ENCODE assay signal across 15 cellular contexts in genomic region chr20:50538276-50538675, GRCh38. TPM values are rescaled to one million over a fixed set of nuclear protein-coding genes. Genes with fewer than 3 reads are reported as not detected.
A peak's percentile ranks its signal among the peaks of the same experiment; 100 is the strongest.
DNase-seq lines count a peak whose midpoint lies in the region; ATAC-seq and TF ChIP-seq lines count a peak whose summit lies in the region.
"Had no signal": no experiment of that assay in that cellular context is flagged by ENCODE, and none has a peak within 500 bp of the region (broad histone marks: within the 10 kb centered on the region; RNA-seq: fewer than 3 reads in every experiment).

No MANE protein-coding gene starts in this region.

- no peaks in the 10 kb centered on the region for H3K27me3 ChIP-seq in upper lobe of right lung
- H3K27me3 ChIP-seq in CD4-positive, alpha-beta T cell (ENCODE audit: control insufficient read depth, insufficient read depth, low read length): no peaks in the 10 kb centered on the region

- no peak for ATAC-seq in activated naive CD8-positive, alpha-beta T cell treated with anti-CD3 and anti-CD28 coated beads, Interleukin-2, amount 50 U/mL, for 24 hours
- ATAC-seq in T-helper 17 cell (no peak), upper lobe of right lung (no peak)
- ATAC-seq in CD4-positive, alpha-beta T cell (ENCODE audit: poor library complexity): no peak

- H3K36me3 ChIP-seq in upper lobe of right lung: no peaks in the 10 kb centered on the region

- POLR2A ChIA-PET in CD4-positive, alpha-beta T cell (lab: Charles Lee): interaction anchor here (0.6 to 1.9 kb wide), 3 partner anchors 16 to 55 kb away, joined by 3 to 6 read pairs (median 5); no protein-coding TSS in a partner anchor

- peaks cover 9% of the 10 kb centered on the region for H3K36me3 Mint-ChIP-seq in activated naive CD8-positive, alpha-beta T cell
- peaks cover 22% of the 10 kb centered on the region for H3K36me3 Mint-ChIP-seq in activated naive CD8-positive, alpha-beta T cell treated with anti-CD3 and anti-CD28 coated beads, Interleukin-2, amount 50 U/mL, for 24 hours (ENCODE audit: low read depth)
- H3K36me3 Mint-ChIP-seq in T-helper 17 cell (ENCODE audit: low read depth) (peaks cover 3% of the 10 kb centered on the region), mesothelial cell of epicardium (no peaks in the 10 kb centered on the region)
- H3K36me3 Mint-ChIP-seq in CD4-positive, alpha-beta T cell (ENCODE audit: low read depth): peaks cover 68% of the 10 kb centered on the region

- peak overlapping the region; percentile 51 for H3K27ac ChIP-seq in upper lobe of right lung
- no peak overlapping the region for H3K27ac ChIP-seq in CD4-positive, alpha-beta T cell (ENCODE audit: low read depth, low read length)

- no peak overlapping the region for H3K4me3 Mint-ChIP-seq in activated naive CD8-positive, alpha-beta T cell
- H3K4me3 Mint-ChIP-seq in activated naive CD8-positive, alpha-beta T cell treated with anti-CD3 and anti-CD28 coated beads, Interleukin-2, amount 50 U/mL, for 24 hours: no peak overlapping the region
- no peak overlapping the region for H3K4me3 Mint-ChIP-seq in T-helper 17 cell
- H3K4me3 Mint-ChIP-seq in mesothelial cell of epicardium: no peak overlapping the region
- no peak overlapping the region for H3K4me3 Mint-ChIP-seq in CD4-positive, alpha-beta T cell
- H3K4me3 Mint-ChIP-seq: activated CD4-positive, alpha-beta T cell treated with anti-CD3 and anti-CD28 coated beads, Interleukin-2, amount 10 ng/mL, durations not matched to agents 7 days and 5 days; activated T-helper 1 cell treated with anti-CD3 and anti-CD28 coated beads, Interleukin-12 subunit alpha, Interleukin-12 subunit beta, Interleukin-2, Interleukin-4 antibody, amounts not matched to agents 30 ng/mL and 10 ng/mL and 1 ng/mL, durations not matched to agents 14 hours and 24 hours and 36 hours; T-helper 1 cell treated with Interleukin-12 subunit alpha and Interleukin-12 subunit beta and Interleukin-4 antibody, amounts not matched to agents 30 μg/mL and 1 μg/mL, for 36 hours had no signal

- TF ChIP-seq CTCF in mesothelial cell of epicardium (IDR thresholded peaks at IDR 0.05; ENCODE audit: unreplicated experiment) (no peak), upper lobe of right lung (IDR thresholded peaks at IDR 0.05) (no peak)
- no peak for TF ChIP-seq CTCF in CD4-positive, alpha-beta T cell (IDR thresholded peaks at IDR 0.05)

- intact Hi-C loops in upper lobe of right lung (cut with DNase I): no loop called here
- intact Hi-C loops in CD4-positive, alpha-beta T cell (cut with DNase I, micrococcal nuclease): no loop called here

- no peak for DNase-seq in activated naive CD8-positive, alpha-beta T cell treated with anti-CD3 and anti-CD28 coated beads, Interleukin-2, amount 50 U/mL, for 24 hours
- DNase-seq in T-helper 17 cell (no peak), mesothelial cell of epicardium (ENCODE audit: low spot score in 2 of 2, unreplicated experiment in 2 of 2) (no peak), upper lobe of right lung (no peak), EL (no peak), cortex of kidney (lab: John Stamatoyannopoulos, UW) (no peak)
- no peak for DNase-seq in CD4-positive, alpha-beta T cell
- DNase-seq: activated CD4-positive, alpha-beta T cell treated with anti-CD3 and anti-CD28 coated beads, Interleukin-2, amount 10 ng/mL, durations not matched to agents 7 days and 5 days; NCI-H2081; RPMI8226; stimulated activated naive CD4-positive, alpha-beta T cell treated with Interleukin-2 at 50 U/mL for 16 hours had no signal

- peaks cover 84% of the 10 kb centered on the region for H3K4me1 Mint-ChIP-seq in activated naive CD8-positive, alpha-beta T cell (ENCODE audit: low read depth)
- H3K4me1 Mint-ChIP-seq in activated naive CD8-positive, alpha-beta T cell treated with anti-CD3 and anti-CD28 coated beads, Interleukin-2, amount 50 U/mL, for 24 hours: peaks cover 81% of the 10 kb centered on the region
- H3K4me1 Mint-ChIP-seq in T-helper 17 cell (peaks cover 46% of the 10 kb centered on the region), mesothelial cell of epicardium (peaks cover 43% of the 10 kb centered on the region)
- peaks cover 81% of the 10 kb centered on the region for H3K4me1 Mint-ChIP-seq in CD4-positive, alpha-beta T cell (ENCODE audit: low read depth)

- peak overlapping the region; percentile 28 for H3K27ac Mint-ChIP-seq in activated naive CD8-positive, alpha-beta T cell
- H3K27ac Mint-ChIP-seq in activated naive CD8-positive, alpha-beta T cell treated with anti-CD3 and anti-CD28 coated beads, Interleukin-2, amount 50 U/mL, for 24 hours: no peak overlapping the region
- H3K27ac Mint-ChIP-seq in T-helper 17 cell (peak overlapping the region; percentile 84), mesothelial cell of epicardium (peak overlapping the region; percentile 13)
- H3K27ac Mint-ChIP-seq in CD4-positive, alpha-beta T cell: no peak overlapping the region
- H3K27ac Mint-ChIP-seq: T-helper 1 cell treated with Interleukin-12 subunit alpha and Interleukin-12 subunit beta and Interleukin-4 antibody, amounts not matched to agents 30 μg/mL and 1 μg/mL, for 36 hours had no signal

- peaks cover 89% of the 10 kb centered on the region for H3K4me1 ChIP-seq in upper lobe of right lung

- H3K9me3 ChIP-seq in T-helper 17 cell (ENCODE audit: control insufficient read depth, low read length, poor library complexity, severe bottlenecking) (no peaks in the 10 kb centered on the region), upper lobe of right lung (no peaks in the 10 kb centered on the region)
- H3K9me3 ChIP-seq in CD4-positive, alpha-beta T cell (ENCODE audit: control insufficient read depth, low read length): no peaks in the 10 kb centered on the region

- no peaks in the 10 kb centered on the region for H3K9me3 Mint-ChIP-seq in activated naive CD8-positive, alpha-beta T cell (ENCODE audit: low read depth)
- H3K9me3 Mint-ChIP-seq in activated naive CD8-positive, alpha-beta T cell treated with anti-CD3 and anti-CD28 coated beads, Interleukin-2, amount 50 U/mL, for 24 hours: no peaks in the 10 kb centered on the region
- H3K9me3 Mint-ChIP-seq in mesothelial cell of epicardium: no peaks in the 10 kb centered on the region
- no peaks in the 10 kb centered on the region for H3K9me3 Mint-ChIP-seq in CD4-positive, alpha-beta T cell
- H3K9me3 Mint-ChIP-seq: activated CD4-positive, alpha-beta T cell treated with anti-CD3 and anti-CD28 coated beads, Interleukin-2, amount 10 ng/mL, durations not matched to agents 7 days and 5 days; activated T-helper 1 cell treated with anti-CD3 and anti-CD28 coated beads, Interleukin-12 subunit alpha, Interleukin-12 subunit beta, Interleukin-2, Interleukin-4 antibody, amounts not matched to agents 30 ng/mL and 10 ng/mL and 1 ng/mL, durations not matched to agents 14 hours and 24 hours and 36 hours; T-helper 1 cell treated with Interleukin-12 subunit alpha and Interleukin-12 subunit beta and Interleukin-4 antibody, amounts not matched to agents 30 μg/mL and 1 μg/mL, for 36 hours had no signal

- H3K4me3 ChIP-seq in upper lobe of right lung: no peak overlapping the region
- H3K4me3 ChIP-seq: lung had no signal

- CTCF ChIA-PET in CD4-positive, alpha-beta T cell (lab: Charles Lee): interaction anchor here (0.7 to 2.2 kb wide), 6 partner anchors 9 to 256 kb away, joined by 3 to 6 read pairs (median 4); no protein-coding TSS in a partner anchor

- H3K27me3 Mint-ChIP-seq in activated naive CD8-positive, alpha-beta T cell: no peaks in the 10 kb centered on the region
- H3K27me3 Mint-ChIP-seq in activated naive CD8-positive, alpha-beta T cell treated with anti-CD3 and anti-CD28 coated beads, Interleukin-2, amount 50 U/mL, for 24 hours: no peaks in the 10 kb centered on the region
- H3K27me3 Mint-ChIP-seq in T-helper 17 cell: no peaks in the 10 kb centered on the region
- H3K27me3 Mint-ChIP-seq in mesothelial cell of epicardium (ENCODE audit: low read depth): no peaks in the 10 kb centered on the region
- no peaks in the 10 kb centered on the region for H3K27me3 Mint-ChIP-seq in CD4-positive, alpha-beta T cell
- H3K27me3 Mint-ChIP-seq: activated CD4-positive, alpha-beta T cell treated with anti-CD3 and anti-CD28 coated beads, Interleukin-2, amount 10 ng/mL, durations not matched to agents 7 days and 5 days had no signal

RNA-seq across cellular contexts. Expression of gene PTPN1, which starts 28.1 kb away (rescaled TPM):
- total RNA-seq in T-helper 17 cell (10 to 100 TPM; 65.5 to 67.7 TPM), mesothelial cell of epicardium (26.2 to 27.7 TPM (median 27.3 TPM) in 3 replicates), upper lobe of right lung (101 TPM)
- total RNA-seq in CD4-positive, alpha-beta T cell: 10 to 100 TPM; 82.3 to 82.8 TPM

Comparison
In these comparisons a context has a peak if more than half of its experiments do, and no peak if none do; other contexts are left out.
1. H3K27ac Mint-ChIP-seq: peak in activated naive CD8-positive, alpha-beta T cell (single experiment), T-helper 17 cell (single experiment) and mesothelial cell of epicardium (single experiment); none in activated naive CD8-positive, alpha-beta T cell treated with anti-CD3 and anti-CD28 coated beads, Interleukin-2, amount 50 U/mL, for 24 hours (single experiment) and CD4-positive, alpha-beta T cell (single experiment).